16 cellular contexts compared by ENCODE assay signal in genomic region chr17:37218849-37219248, GRCh38.
DNase-seq lines count a peak whose midpoint lies in the region; ATAC-seq and TF ChIP-seq lines count a peak whose summit lies in the region.
"Had no signal": no experiment of that assay in that cellular context is flagged by ENCODE, and none has a peak within 500 bp of the region (broad histone marks: within the 10 kb centered on the region; RNA-seq: fewer than 3 reads in every experiment).

No MANE protein-coding gene starts in this region.

- peak overlapping the region; percentile 61 for H3K27ac ChIP-seq in HUES48 (ENCODE audit: low read depth, low read length)
- no peak overlapping the region for H3K27ac ChIP-seq in endodermal cell (ENCODE audit: low read depth, low read length)
- peak overlapping the region in 1 of 4 donors; percentile 14 for H3K27ac ChIP-seq in gastrocnemius medialis

- H3K9ac ChIP-seq in HUES48 (ENCODE audit: low read depth, low read length) (no peak overlapping the region), endodermal cell (ENCODE audit: extremely low read depth, low read length, poor library complexity, severe bottlenecking) (no peak overlapping the region)

- no peaks in the 10 kb centered on the region for H3K27me3 Mint-ChIP-seq in endodermal cell (ENCODE audit: insufficient read depth)
- H3K27me3 Mint-ChIP-seq in activated T-cell treated with anti-CD3 and anti-CD28 coated beads, Interleukin-2, amount 50 U/mL, for 72 hours (ENCODE audit: low read depth), result no peaks in the 10 kb centered on the region
- H3K27me3 Mint-ChIP-seq in activated CD4-positive, alpha-beta memory T cell treated with anti-CD3 and anti-CD28 coated beads, Interleukin-2, amount 10 ng/mL, durations not matched to agents 7 days and 5 days, result no peaks in the 10 kb centered on the region
- H3K27me3 Mint-ChIP-seq: B cell; CD4-positive, alpha-beta memory T cell had no signal

- WGBS in endodermal cell (ENCODE audit: insufficient coverage in 1 of 2, insufficient read length in 1 of 2), 2 experiments, result 93 to 100% methylated on average over 2 of the region's 2 CpGs

- POLR2A ChIA-PET in activated CD4-positive, alpha-beta memory T cell treated with anti-CD3 and anti-CD28 coated beads, Interleukin-2, amount 10 ng/mL, durations not matched to agents 7 days and 5 days (lab: Charles Lee), result no interaction called here

- DNase-seq in endodermal cell, result no peak
- DNase-seq in myocyte (ENCODE audit: low read depth), result peak; percentile 46
- peak in 1 of 2 donors; percentile 20 for DNase-seq in gastrocnemius medialis
- DNase-seq in activated T-cell treated with anti-CD3 and anti-CD28 coated beads, Interleukin-2, amount 50 U/mL, for 72 hours, result no peak
- no peak for DNase-seq in activated CD4-positive, alpha-beta memory T cell treated with anti-CD3 and anti-CD28 coated beads, Interleukin-2, amount 10 ng/mL, durations not matched to agents 7 days and 5 days
- no peak for DNase-seq in SK-N-DZ (ENCODE audit: low spot score)
- DNase-seq: C1 segment of cervical spinal cord; CD4-positive, alpha-beta memory T cell; DMS153; DND-41; GDM1 had no signal

- ATAC-seq in gastrocnemius medialis (peak; percentile 52 to 77), HG02571 (IDR thresholded peaks at IDR 0.05; ENCODE audit: unreplicated experiment) (no peak)
- no peak for ATAC-seq in activated T-cell treated with anti-CD3 and anti-CD28 coated beads, Interleukin-2, amount 50 U/mL, for 72 hours (replicated peaks in 1 of 2)
- ATAC-seq: HCT116, K562 had no signal

- no peaks in the 10 kb centered on the region for H3K9me3 ChIP-seq in HUES48 (ENCODE audit: control insufficient read depth, insufficient read depth, low read length)
- no peaks in the 10 kb centered on the region for H3K9me3 ChIP-seq in endodermal cell (ENCODE audit: control insufficient read depth, low read length)
- no peaks in the 10 kb centered on the region for H3K9me3 ChIP-seq in gastrocnemius medialis

- peaks cover 27% of the 10 kb centered on the region for H3K4me1 Mint-ChIP-seq in endodermal cell
- H3K4me1 Mint-ChIP-seq in activated T-cell treated with anti-CD3 and anti-CD28 coated beads, Interleukin-2, amount 50 U/mL, for 72 hours (ENCODE audit: low read depth), result no peaks in the 10 kb centered on the region
- peaks cover 9% of the 10 kb centered on the region for H3K4me1 Mint-ChIP-seq in activated CD4-positive, alpha-beta memory T cell treated with anti-CD3 and anti-CD28 coated beads, Interleukin-2, amount 10 ng/mL, durations not matched to agents 7 days and 5 days
- H3K4me1 Mint-ChIP-seq: B cell; CD4-positive, alpha-beta memory T cell had no signal

- intact Hi-C loops in gastrocnemius medialis (cut with DNase I; ENCODE audit: low total_unique reads), result no loop called here

- H3K27ac Mint-ChIP-seq in endodermal cell, result peak overlapping the region; percentile 74
- H3K27ac Mint-ChIP-seq in activated T-cell treated with anti-CD3 and anti-CD28 coated beads, Interleukin-2, amount 50 U/mL, for 72 hours, result no peak overlapping the region
- no peak overlapping the region for H3K27ac Mint-ChIP-seq in activated CD4-positive, alpha-beta memory T cell treated with anti-CD3 and anti-CD28 coated beads, Interleukin-2, amount 10 ng/mL, durations not matched to agents 7 days and 5 days
- H3K27ac Mint-ChIP-seq: B cell; CD4-positive, alpha-beta memory T cell had no signal

- H3K4me3 ChIP-seq in HUES48 (ENCODE audit: low read depth, low read length), result no peak overlapping the region
- H3K4me3 ChIP-seq in endodermal cell (ENCODE audit: low read length), result no peak overlapping the region
- no peak overlapping the region for H3K4me3 ChIP-seq in gastrocnemius medialis
- H3K4me3 ChIP-seq: K562 had no signal

- TF ChIP-seq POLR2A in gastrocnemius medialis (IDR thresholded peaks at IDR 0.05), result no peak

- no peak overlapping the region for H3K4me3 Mint-ChIP-seq in endodermal cell
- no peak overlapping the region for H3K4me3 Mint-ChIP-seq in activated T-cell treated with anti-CD3 and anti-CD28 coated beads, Interleukin-2, amount 50 U/mL, for 72 hours
- H3K4me3 Mint-ChIP-seq in activated CD4-positive, alpha-beta memory T cell treated with anti-CD3 and anti-CD28 coated beads, Interleukin-2, amount 10 ng/mL, durations not matched to agents 7 days and 5 days, result no peak overlapping the region
- H3K4me3 Mint-ChIP-seq: B cell; CD4-positive, alpha-beta memory T cell had no signal

- H3K36me3 ChIP-seq in HUES48 (ENCODE audit: control insufficient read depth, insufficient read depth, low read length), result peaks cover 45% of the 10 kb centered on the region
- peaks cover 24% of the 10 kb centered on the region for H3K36me3 ChIP-seq in endodermal cell (ENCODE audit: control insufficient read depth, insufficient read depth, low read length)
- peaks cover 0 to 22% of the 10 kb centered on the region in 2 donors for H3K36me3 ChIP-seq in gastrocnemius medialis

- H3K27me3 ChIP-seq in HUES48 (ENCODE audit: control insufficient read depth, insufficient read depth, low read length), result no peaks in the 10 kb centered on the region
- H3K27me3 ChIP-seq in endodermal cell (ENCODE audit: control insufficient read depth, insufficient read depth, low read length, poor library complexity, severe bottlenecking), result no peaks in the 10 kb centered on the region
- H3K27me3 ChIP-seq in gastrocnemius medialis, result no peaks in the 10 kb centered on the region

- H3K4me1 ChIP-seq in HUES48 (ENCODE audit: control insufficient read depth, insufficient read depth, low read length) (peaks cover 31% of the 10 kb centered on the region), endodermal cell (ENCODE audit: control insufficient read depth, insufficient read depth, low read length) (peaks cover 11% of the 10 kb centered on the region), gastrocnemius medialis (no peaks in the 10 kb centered on the region)

- no peaks in the 10 kb centered on the region for H3K9me3 Mint-ChIP-seq in endodermal cell
- no peaks in the 10 kb centered on the region for H3K9me3 Mint-ChIP-seq in activated T-cell treated with anti-CD3 and anti-CD28 coated beads, Interleukin-2, amount 50 U/mL, for 72 hours
- H3K9me3 Mint-ChIP-seq in activated CD4-positive, alpha-beta memory T cell treated with anti-CD3 and anti-CD28 coated beads, Interleukin-2, amount 10 ng/mL, durations not matched to agents 7 days and 5 days, result no peaks in the 10 kb centered on the region
- H3K9me3 Mint-ChIP-seq: CD4-positive, alpha-beta memory T cell had no signal

- in situ Hi-C loops in gastrocnemius medialis (cut with MboI; ENCODE audit: low sequenced_read_pairs in 4 of 4), result no loop called here

- peaks cover 15% of the 10 kb centered on the region for H3K36me3 Mint-ChIP-seq in endodermal cell (ENCODE audit: low read depth)
- peaks cover 5 to 14% of the 10 kb centered on the region in 2 donors for H3K36me3 Mint-ChIP-seq in activated T-cell treated with anti-CD3 and anti-CD28 coated beads, Interleukin-2, amount 50 U/mL, for 72 hours (ENCODE audit: insufficient read depth in 2 of 2)
- H3K36me3 Mint-ChIP-seq in activated CD4-positive, alpha-beta memory T cell treated with anti-CD3 and anti-CD28 coated beads, Interleukin-2, amount 10 ng/mL, durations not matched to agents 7 days and 5 days (ENCODE audit: low read depth), result peaks cover 20% of the 10 kb centered on the region

- TF ChIP-seq CTCF in endodermal cell (conservative IDR thresholded peaks at IDR 0.05), result no peak
- no peak for TF ChIP-seq CTCF in gastrocnemius medialis (IDR thresholded peaks at IDR 0.05 in 4 of 5, conservative IDR thresholded peaks at IDR 0.05 in 1 of 5)

- CTCF ChIA-PET in activated CD4-positive, alpha-beta memory T cell treated with anti-CD3 and anti-CD28 coated beads, Interleukin-2, amount 10 ng/mL, durations not matched to agents 7 days and 5 days (lab: Charles Lee), result interaction anchor here (1.3 kb wide), 1 partner anchor 8 kb away, joined by 4 read pairs; no protein-coding TSS in a partner anchor

Comparison
In these comparisons a context has a peak if more than half of its experiments do, and no peak if none do; other contexts are left out.
1. ATAC-seq: peak in gastrocnemius medialis (2 of 2); none in activated T-cell treated with anti-CD3 and anti-CD28 coated beads, Interleukin-2, amount 50 U/mL, for 72 hours (0 of 2) and HG02571 (single experiment).